In genomic region chr20:20679306-20679705, GRCh38 we compare ENCODE assay signal across 23 cellular contexts.
"Had no signal": no experiment of that assay in that cellular context is flagged by ENCODE, and none has a peak within 500 bp of the region (broad histone marks: within the 10 kb centered on the region; RNA-seq: fewer than 3 reads in every experiment).

No MANE protein-coding gene starts in this region.

- ATAC-seq: gastroesophageal sphincter; lower lobe of right lung; psoas muscle; right lobe of liver; stimulated activated naive B cell treated with anti-CD40 and anti-IgM and Interleukin-4, amounts not matched to agents 10 μg/mL and 1 μg/mL and 100 μg/mL, for 72 hours; stimulated activated naive CD8-positive, alpha-beta T cell treated with anti-CD3 and anti-CD28 coated beads, Interleukin-15, amount 100 ng/mL, for 72 hours had no signal

- H3K27ac Mint-ChIP-seq: dendritic cell treated with granulocyte-macrophage colony-stimulating factor and Interleukin-4, amounts not matched to agents 40 ng/mL and 50 ng/mL, for 4 days; nephron; stimulated activated naive B cell treated with anti-CD40 and anti-IgM and Interleukin-4, amounts not matched to agents 10 μg/mL and 1 μg/mL and 100 μg/mL, for 72 hours had no signal

- H3K27me3 Mint-ChIP-seq: dendritic cell treated with granulocyte-macrophage colony-stimulating factor and Interleukin-4, amounts not matched to agents 40 ng/mL and 50 ng/mL, for 4 days; naive B cell; stimulated activated naive B cell treated with anti-CD40 and anti-IgM and Interleukin-4, amounts not matched to agents 10 μg/mL and 1 μg/mL and 100 μg/mL, for 72 hours; stimulated activated naive CD8-positive, alpha-beta T cell treated with anti-CD3 and anti-CD28 coated beads, Interleukin-15, amount 100 ng/mL, for 72 hours had no signal

- H3K9me3 Mint-ChIP-seq: dendritic cell treated with granulocyte-macrophage colony-stimulating factor and Interleukin-4, amounts not matched to agents 40 ng/mL and 50 ng/mL, for 4 days; immature natural killer cell; naive B cell; nephron; stimulated activated naive B cell treated with anti-CD40 and anti-IgM and Interleukin-4, amounts not matched to agents 10 μg/mL and 1 μg/mL and 100 μg/mL, for 72 hours; stimulated activated naive CD8-positive, alpha-beta T cell treated with anti-CD3 and anti-CD28 coated beads, Interleukin-15, amount 100 ng/mL, for 72 hours had no signal

- H3K4me3 ChIP-seq: esophagus squamous epithelium, gastroesophageal sphincter, left ventricle myocardium inferior, lower lobe of right lung, psoas muscle, right lobe of liver, spleen, thoracic aorta had no signal

- DNase-seq: esophagus squamous epithelium; foreskin fibroblast; glutamatergic neuron; immature natural killer cell; left ventricle myocardium inferior; lower lobe of right lung; mesenchymal stem cell; midbrain; naive B cell; psoas muscle; retina; right lobe of liver; spleen; stimulated activated CD4-positive, alpha-beta T cell treated with anti-CD3 and anti-CD28 coated beads, Interleukin-15, amount 100 ng/mL, for 24 hours; stimulated activated CD4-positive, alpha-beta T cell treated with anti-CD3 and anti-CD28 coated beads, Interleukin-1b, Interleukin-23, amount 100 ng/mL, for 48 hours; stimulated activated CD4-positive, alpha-beta T cell treated with anti-CD3 and anti-CD28 coated beads, Interleukin-4, amount 100 ng/mL, for 24 hours; stimulated activated naive B cell treated with anti-CD40 and anti-IgM and Interleukin-4, amounts not matched to agents 10 μg/mL and 1 μg/mL and 100 μg/mL, for 72 hours; stimulated activated naive CD8-positive, alpha-beta T cell treated with anti-CD3 and anti-CD28 coated beads, Interleukin-15, amount 100 ng/mL, for 72 hours; trophoblast cell had no signal

- H3K36me3 ChIP-seq: thoracic aorta had no signal

- H3K9me3 ChIP-seq: esophagus squamous epithelium, gastroesophageal sphincter, left ventricle myocardium inferior, lower lobe of right lung, psoas muscle, right lobe of liver, spleen, thoracic aorta had no signal

- H3K4me3 Mint-ChIP-seq: dendritic cell treated with granulocyte-macrophage colony-stimulating factor and Interleukin-4, amounts not matched to agents 40 ng/mL and 50 ng/mL, for 4 days; immature natural killer cell; naive B cell; nephron; stimulated activated naive B cell treated with anti-CD40 and anti-IgM and Interleukin-4, amounts not matched to agents 10 μg/mL and 1 μg/mL and 100 μg/mL, for 72 hours; stimulated activated naive CD8-positive, alpha-beta T cell treated with anti-CD3 and anti-CD28 coated beads, Interleukin-15, amount 100 ng/mL, for 72 hours had no signal

- H3K27me3 ChIP-seq: esophagus squamous epithelium, gastroesophageal sphincter, right lobe of liver, spleen had no signal

- H3K27ac ChIP-seq: esophagus squamous epithelium, gastroesophageal sphincter, left ventricle myocardium inferior, lower lobe of right lung, psoas muscle, right lobe of liver, spleen, thoracic aorta had no signal
